Comparison of ENCODE assay signal across 17 cellular contexts in the genomic region with DNA sequence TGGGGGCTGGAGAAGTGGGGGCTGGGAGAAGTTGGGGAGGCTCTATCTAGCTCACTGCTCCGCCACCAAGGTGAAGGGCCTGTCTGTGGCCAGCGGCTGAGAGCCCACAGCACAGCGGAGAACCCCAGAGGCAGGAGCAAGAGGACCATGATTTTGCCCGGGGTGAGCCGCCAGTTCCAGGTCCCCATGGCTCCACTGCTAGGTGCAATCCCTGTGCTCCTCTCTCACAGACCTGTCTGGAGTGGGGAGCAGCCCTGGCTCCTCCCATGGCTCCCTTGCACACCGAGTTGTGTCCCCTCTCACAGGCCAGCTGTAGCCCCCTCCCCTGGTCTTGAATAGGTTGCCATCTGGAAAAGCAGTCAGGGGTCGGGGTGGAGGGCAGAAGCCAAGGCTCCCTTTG. TPM values are rescaled to one million over a fixed set of nuclear protein-coding genes. Genes with fewer than 3 reads are reported as not detected.
A peak's percentile ranks its signal among the peaks of the same experiment; 100 is the strongest.
DNase-seq lines count a peak whose midpoint lies in the region; ATAC-seq lines count a peak whose summit lies in the region.
"Had no signal": no experiment of that assay in that cellular context is flagged by ENCODE, and none has a peak within 500 bp of the region (broad histone marks: within the 10 kb centered on the region; RNA-seq: fewer than 3 reads in every experiment).

No MANE protein-coding gene starts in this region.

- ATAC-seq in T-helper 17 cell (no peak), HG03039 (IDR thresholded peaks at IDR 0.05; ENCODE audit: unreplicated experiment) (no peak)
- ATAC-seq in natural killer cell treated with Interleukin-12 subunit alpha and Interleukin-12 subunit beta and Interleukin-15 and Interleukin-18, amount 100 ng/mL, for 72 hours, result no peak

- CTCF ChIA-PET in activated naive CD4-positive, alpha-beta T cell treated with anti-CD3 and anti-CD28 coated beads, Interleukin-2, amount 10 ng/mL, durations not matched to agents 7 days and 5 days (lab: Charles Lee), result interaction anchor here (1.1 to 7.0 kb wide), 2 partner anchors 25 to 50 kb away, joined by 3 to 51 read pairs; no protein-coding TSS in a partner anchor

- H3K9me3 ChIP-seq in T-helper 17 cell (ENCODE audit: control insufficient read depth, low read length, poor library complexity, severe bottlenecking), result no peaks in the 10 kb centered on the region

- H3K36me3 Mint-ChIP-seq in activated naive CD4-positive, alpha-beta T cell treated with anti-CD3 and anti-CD28 coated beads, Interleukin-2, amount 10 ng/mL, durations not matched to agents 7 days and 5 days, result peaks cover 9% of the 10 kb centered on the region
- H3K36me3 Mint-ChIP-seq in T-helper 17 cell (ENCODE audit: low read depth), result no peaks in the 10 kb centered on the region
- no peaks in the 10 kb centered on the region for H3K36me3 Mint-ChIP-seq in natural killer cell treated with Interleukin-12 subunit alpha and Interleukin-12 subunit beta and Interleukin-15 and Interleukin-18, amount 100 ng/mL, for 72 hours

- peaks cover 12% of the 10 kb centered on the region for H3K27me3 Mint-ChIP-seq in activated naive CD4-positive, alpha-beta T cell treated with anti-CD3 and anti-CD28 coated beads, Interleukin-2, amount 10 ng/mL, durations not matched to agents 7 days and 5 days
- no peaks in the 10 kb centered on the region for H3K27me3 Mint-ChIP-seq in T-helper 17 cell
- H3K27me3 Mint-ChIP-seq in natural killer cell treated with Interleukin-12 subunit alpha and Interleukin-12 subunit beta and Interleukin-15 and Interleukin-18, amount 100 ng/mL, for 72 hours, result no peaks in the 10 kb centered on the region

- peak overlapping the region; percentile 3 for H3K27ac Mint-ChIP-seq in activated naive CD4-positive, alpha-beta T cell treated with anti-CD3 and anti-CD28 coated beads, Interleukin-2, amount 10 ng/mL, durations not matched to agents 7 days and 5 days
- peak overlapping the region; percentile 97 for H3K27ac Mint-ChIP-seq in T-helper 17 cell
- peak overlapping the region; percentile 94 to 96 for H3K27ac Mint-ChIP-seq in natural killer cell treated with Interleukin-12 subunit alpha and Interleukin-12 subunit beta and Interleukin-15 and Interleukin-18, amount 100 ng/mL, for 72 hours

- peaks cover 71% of the 10 kb centered on the region for H3K4me1 Mint-ChIP-seq in activated naive CD4-positive, alpha-beta T cell treated with anti-CD3 and anti-CD28 coated beads, Interleukin-2, amount 10 ng/mL, durations not matched to agents 7 days and 5 days
- peaks cover 60% of the 10 kb centered on the region for H3K4me1 Mint-ChIP-seq in T-helper 17 cell
- H3K4me1 Mint-ChIP-seq in natural killer cell treated with Interleukin-12 subunit alpha and Interleukin-12 subunit beta and Interleukin-15 and Interleukin-18, amount 100 ng/mL, for 72 hours (ENCODE audit: low read depth in 2 of 2), result peaks cover 68 to 71% of the 10 kb centered on the region in 2 donors

- no peak for DNase-seq in activated naive CD4-positive, alpha-beta T cell treated with anti-CD3 and anti-CD28 coated beads, Interleukin-2, amount 10 ng/mL, durations not matched to agents 7 days and 5 days
- DNase-seq in activated naive CD4-positive, alpha-beta T cell treated with Interleukin-2 at 50 U/mL for 16 hours, result no peak
- DNase-seq in T-helper 17 cell (no peak), NCI-H1417 treated with DMSO at 0.1 percent for 48 hours (lab: John Stamatoyannopoulos, UW) (no peak), NCI-H1694 (lab: John Stamatoyannopoulos, UW) (no peak)
- DNase-seq in natural killer cell treated with Interleukin-12 subunit alpha and Interleukin-12 subunit beta and Interleukin-15 and Interleukin-18, amount 100 ng/mL, for 72 hours (ENCODE audit: low spot score), result no peak
- no peak for DNase-seq in activated CD4-positive, CD25-positive, alpha-beta regulatory T cell (lab: John Stamatoyannopoulos, UW)
- DNase-seq: activated CD4-positive, alpha-beta T cell treated with anti-CD3 and anti-CD28 coated beads, Interleukin-2, amount 50 U/mL, for 1 hour; amygdala; DMS153; GF-D8; GM23248; midbrain; NCI-H526; SW 1271 had no signal

- no peaks in the 10 kb centered on the region for H3K9me3 Mint-ChIP-seq in activated naive CD4-positive, alpha-beta T cell treated with anti-CD3 and anti-CD28 coated beads, Interleukin-2, amount 10 ng/mL, durations not matched to agents 7 days and 5 days
- H3K9me3 Mint-ChIP-seq in natural killer cell treated with Interleukin-12 subunit alpha and Interleukin-12 subunit beta and Interleukin-15 and Interleukin-18, amount 100 ng/mL, for 72 hours, result no peaks in the 10 kb centered on the region

- H3K4me3 Mint-ChIP-seq in activated naive CD4-positive, alpha-beta T cell treated with anti-CD3 and anti-CD28 coated beads, Interleukin-2, amount 10 ng/mL, durations not matched to agents 7 days and 5 days, result no peak overlapping the region
- H3K4me3 Mint-ChIP-seq in T-helper 17 cell, result no peak overlapping the region
- no peak overlapping the region for H3K4me3 Mint-ChIP-seq in natural killer cell treated with Interleukin-12 subunit alpha and Interleukin-12 subunit beta and Interleukin-15 and Interleukin-18, amount 100 ng/mL, for 72 hours

RNA-seq across cellular contexts. Expression of gene NRROS, which starts 4.6 kb away (rescaled TPM):
- 10 to 100 TPM; 15.1 to 15.5 TPM for total RNA-seq in T-helper 17 cell
- 10 to 100 TPM; 40.3 to 55.7 TPM for total RNA-seq in natural killer cell treated with Interleukin-12 subunit alpha and Interleukin-12 subunit beta and Interleukin-15 and Interleukin-18, amount 100 ng/mL, for 72 hours
- total RNA-seq: HT-29 had no signal

Comparison
In these comparisons a context has a peak if more than half of its experiments do, and no peak if none do; other contexts are left out.
1. H3K27ac Mint-ChIP-seq: peak in every context shown above with its lines; median percentile 97 in T-helper 17 cell; 95 in natural killer cell treated with Interleukin-12 subunit alpha and Interleukin-12 subunit beta and Interleukin-15 and Interleukin-18, amount 100 ng/mL, for 72 hours; 3 in activated naive CD4-positive, alpha-beta T cell treated with anti-CD3 and anti-CD28 coated beads, Interleukin-2, amount 10 ng/mL, durations not matched to agents 7 days and 5 days.